ENCODE assay signal across 17 cellular contexts in genomic region chr16:75107505-75107904, GRCh38. TPM values are rescaled to one million over a fixed set of nuclear protein-coding genes. Genes with fewer than 3 reads are reported as not detected.
DNase-seq lines count a peak whose midpoint lies in the region; ATAC-seq and TF ChIP-seq lines count a peak whose summit lies in the region.
"Had no signal": no experiment of that assay in that cellular context is flagged by ENCODE, and none has a peak within 500 bp of the region (broad histone marks: within the 10 kb centered on the region; RNA-seq: fewer than 3 reads in every experiment).

No MANE protein-coding gene starts in this region.

- 88 to 92% methylated on average over 10 of the region's 10 CpGs for WGBS in thyroid gland, 2 donors

- no peaks in the 10 kb centered on the region for H3K27me3 Mint-ChIP-seq in activated CD8-positive, alpha-beta memory T cell treated with anti-CD3 and anti-CD28 coated beads, Interleukin-2, amount 10 ng/mL, durations not matched to agents 7 days and 5 days
- H3K27me3 Mint-ChIP-seq: progenitor cell of endocrine pancreas had no signal

- H3K4me1 ChIP-seq in RWPE2 (ENCODE audit: insufficient read depth, poor library complexity, severe bottlenecking) (peaks cover 31% of the 10 kb centered on the region), lower lobe of right lung (peaks cover 78% of the 10 kb centered on the region), thyroid gland (peaks cover 53 to 73% of the 10 kb centered on the region in 2 donors), Karpas-422 (ENCODE audit: low read length) (peaks cover 51% of the 10 kb centered on the region)

- DNase-seq in activated CD8-positive, alpha-beta memory T cell treated with anti-CD3 and anti-CD28 coated beads, Interleukin-2, amount 10 ng/mL, durations not matched to agents 7 days and 5 days, result no peak
- DNase-seq in activated CD8-positive, alpha-beta memory T cell treated with anti-CD3 and anti-CD28 coated beads, Interleukin-2, amount 50 U/mL, for 4 hours, result no peak
- DNase-seq in RWPE2 (ENCODE audit: low spot score), result no peak
- no peak for DNase-seq in lower lobe of right lung
- no peak for DNase-seq in thyroid gland
- no peak for DNase-seq in NK-92 (lab: John Stamatoyannopoulos, UW; ENCODE audit: unreplicated experiment)
- no peak for DNase-seq in Karpas-422
- DNase-seq: Caco-2, GDM1, MM.1S, NCI-H2081, NCI-H774 had no signal

- H3K9me3 Mint-ChIP-seq in activated CD8-positive, alpha-beta memory T cell treated with anti-CD3 and anti-CD28 coated beads, Interleukin-2, amount 10 ng/mL, durations not matched to agents 7 days and 5 days (ENCODE audit: low read depth), result peaks cover 3% of the 10 kb centered on the region
- H3K9me3 Mint-ChIP-seq: activated naive CD4-positive, alpha-beta T cell treated with anti-CD3 and anti-CD28 coated beads, Interleukin-2, amount 50 U/mL, for 72 hours had no signal

- peaks cover 8% of the 10 kb centered on the region for H3K36me3 Mint-ChIP-seq in activated CD8-positive, alpha-beta memory T cell treated with anti-CD3 and anti-CD28 coated beads, Interleukin-2, amount 10 ng/mL, durations not matched to agents 7 days and 5 days

- H3K4me2 ChIP-seq in Karpas-422 (ENCODE audit: low read depth, low read length, poor library complexity, severe bottlenecking), result no peak overlapping the region

- TF ChIP-seq POLR2A in thyroid gland (IDR thresholded peaks at IDR 0.05), result no peak

- no peaks in the 10 kb centered on the region; the same call in 1 of the 2 replicates for H3K36me3 ChIP-seq in RWPE2 (ENCODE audit: low read depth)
- H3K36me3 ChIP-seq in lower lobe of right lung, result no peaks in the 10 kb centered on the region
- no peaks in the 10 kb centered on the region for H3K36me3 ChIP-seq in thyroid gland
- no peaks in the 10 kb centered on the region for H3K36me3 ChIP-seq in Karpas-422 (ENCODE audit: insufficient read depth, low read length)

- H3K9me2 ChIP-seq in Karpas-422 (replicated peaks; ENCODE audit: insufficient read depth, low read length), result no peaks in the 10 kb centered on the region

- no peak for ATAC-seq in activated CD8-positive, alpha-beta memory T cell treated with anti-CD3 and anti-CD28 coated beads, Interleukin-2, amount 10 ng/mL, durations not matched to agents 7 days and 5 days
- ATAC-seq in RWPE2 (ENCODE audit: low read depth), result no peak
- ATAC-seq in lower lobe of right lung, result no peak
- ATAC-seq in GM18498 (IDR thresholded peaks at IDR 0.05; ENCODE audit: unreplicated experiment), result no peak
- ATAC-seq: activated naive CD4-positive, alpha-beta T cell treated with anti-CD3 and anti-CD28 coated beads, Interleukin-2, amount 50 U/mL, for 72 hours had no signal

- H3K27me3 ChIP-seq in RWPE2 (ENCODE audit: insufficient read depth, poor library complexity, severe bottlenecking) (no peaks in the 10 kb centered on the region), lower lobe of right lung (ENCODE audit: low read depth) (no peaks in the 10 kb centered on the region), thyroid gland (no peaks in the 10 kb centered on the region), Karpas-422 (ENCODE audit: low read length) (no peaks in the 10 kb centered on the region)

- TF ChIP-seq CTCF in RWPE2 (IDR thresholded peaks at IDR 0.05; ENCODE audit: poor library complexity, severe bottlenecking) (no peak), lower lobe of right lung (IDR thresholded peaks at IDR 0.05) (no peak), thyroid gland (IDR thresholded peaks at IDR 0.05) (no peak)

- intact Hi-C loops in lower lobe of right lung (cut with DNase I), result no loop called here
- intact Hi-C loops in thyroid gland (cut with DNase I), result no loop called here

- H3K27ac ChIP-seq in RWPE2 (ENCODE audit: poor library complexity, severe bottlenecking) (peak overlapping the region; percentile 89), lower lobe of right lung (peak overlapping the region; percentile 46), thyroid gland (peak overlapping the region; percentile 52 to 91 (median 88)), Karpas-422 (ENCODE audit: low read length) (no peak overlapping the region)

- H3K4me3 Mint-ChIP-seq in activated CD8-positive, alpha-beta memory T cell treated with anti-CD3 and anti-CD28 coated beads, Interleukin-2, amount 10 ng/mL, durations not matched to agents 7 days and 5 days, result peak overlapping the region; percentile 41
- H3K4me3 Mint-ChIP-seq: central memory CD8-positive, alpha-beta T cell had no signal

- no peaks in the 10 kb centered on the region for H3K79me2 ChIP-seq in Karpas-422 (ENCODE audit: low read length)

- H3K9ac ChIP-seq in Karpas-422 (ENCODE audit: low read length), result no peak overlapping the region

- CTCF ChIA-PET in activated CD8-positive, alpha-beta memory T cell treated with anti-CD3 and anti-CD28 coated beads, Interleukin-2, amount 10 ng/mL, durations not matched to agents 7 days and 5 days (lab: Charles Lee), result interaction anchor here (1.3 to 7.6 kb wide), 2 partner anchors 97 to 109 kb away, joined by 3 to 150 read pairs; partner anchors contain the start of gene ZNRF1

- H2AFZ ChIP-seq in Karpas-422 (ENCODE audit: low read length), result no peak overlapping the region

- peaks cover 64% of the 10 kb centered on the region for H3K4me1 Mint-ChIP-seq in activated CD8-positive, alpha-beta memory T cell treated with anti-CD3 and anti-CD28 coated beads, Interleukin-2, amount 10 ng/mL, durations not matched to agents 7 days and 5 days

- H3K4me3 ChIP-seq in RWPE2 (ENCODE audit: severe bottlenecking), result no peak overlapping the region
- H3K4me3 ChIP-seq in lower lobe of right lung, result no peak overlapping the region
- H3K4me3 ChIP-seq in thyroid gland (replicated peaks in 1 of 3), result no peak overlapping the region
- H3K4me3 ChIP-seq in Karpas-422 (ENCODE audit: low read length), result no peak overlapping the region

- H4K20me1 ChIP-seq in Karpas-422 (ENCODE audit: insufficient read depth, low read depth, low read length), result no peaks in the 10 kb centered on the region

- peak overlapping the region; percentile 34 for H3K27ac Mint-ChIP-seq in activated CD8-positive, alpha-beta memory T cell treated with anti-CD3 and anti-CD28 coated beads, Interleukin-2, amount 10 ng/mL, durations not matched to agents 7 days and 5 days
- H3K27ac Mint-ChIP-seq: progenitor cell of endocrine pancreas had no signal

- H3K9me3 ChIP-seq in RWPE2 (ENCODE audit: severe bottlenecking) (no peaks in the 10 kb centered on the region), lower lobe of right lung (no peaks in the 10 kb centered on the region), thyroid gland (no peaks in the 10 kb centered on the region), Karpas-422 (ENCODE audit: low read length) (no peaks in the 10 kb centered on the region)
- H3K9me3 ChIP-seq: Caco-2 had no signal

RNA-seq across cellular contexts. Expression of gene LDHD, which starts 9.1 kb away (rescaled TPM):
- not detected for total RNA-seq in activated CD8-positive, alpha-beta memory T cell treated with anti-CD3 and anti-CD28 coated beads, Interleukin-2, amount 10 ng/mL, durations not matched to agents 7 days and 5 days
- total RNA-seq in lower lobe of right lung, result 13.2 TPM
- 10 to 100 TPM; 10.2 to 41.3 (median 26.3) TPM for total RNA-seq in thyroid gland
- 0.79 TPM in 1 of 2 replicates, not detected in the other for total RNA-seq in Karpas-422 (2014; rRNA removed; shearing (Covaris generic); ENCODE audit: low replicate concordance)
- total RNA-seq: kidney epithelial cell had no signal

RNA-seq across cellular contexts. Expression of gene ZFP1, which starts 40.8 kb away (rescaled TPM):
- total RNA-seq in activated CD8-positive, alpha-beta memory T cell treated with anti-CD3 and anti-CD28 coated beads, Interleukin-2, amount 10 ng/mL, durations not matched to agents 7 days and 5 days, result 10 to 100 TPM; 13.6 to 15.6 TPM
- total RNA-seq in lower lobe of right lung, result 10.4 TPM
- total RNA-seq in thyroid gland, result 10 to 100 TPM; 16.8 to 43.3 (median 21.1) TPM
- 7.9 and 23.0 TPM in 2 replicates for total RNA-seq in Karpas-422 (2014; rRNA removed; shearing (Covaris generic); ENCODE audit: low replicate concordance)
